20 cellular contexts compared by ENCODE assay signal in the genomic region with DNA sequence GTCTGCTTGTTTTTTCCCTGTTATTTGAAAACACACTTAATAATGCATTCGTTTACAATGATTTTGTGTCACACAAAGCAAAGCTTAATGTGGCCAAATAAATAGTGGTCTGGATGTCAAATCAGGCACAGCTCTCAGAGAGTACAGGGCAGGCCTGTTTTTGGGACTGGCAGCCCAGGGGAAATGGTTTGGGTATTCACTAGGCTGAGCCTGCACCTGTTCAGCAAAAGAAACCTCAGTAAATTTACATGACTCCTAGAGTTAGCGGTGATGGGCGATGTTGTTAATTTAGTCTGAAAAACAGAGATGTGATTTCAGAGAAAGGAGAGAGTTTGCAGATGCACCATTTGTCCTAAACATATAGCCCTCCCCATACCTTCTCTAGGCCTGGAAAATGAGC.
DNase-seq lines count a peak whose midpoint lies in the region; ATAC-seq, FAIRE-seq and TF ChIP-seq lines count a peak whose summit lies in the region.
"Had no signal": no experiment of that assay in that cellular context is flagged by ENCODE, and none has a peak within 500 bp of the region (broad histone marks: within the 10 kb centered on the region; RNA-seq: fewer than 3 reads in every experiment).

No MANE protein-coding gene starts in this region.

- no peak for DNase-seq in GM19239 (ENCODE audit: insufficient read length, low spot score)
- peak; percentile 0 for DNase-seq in WERI-Rb-1
- DNase-seq in osteocyte (ENCODE audit: extremely low spot score, unreplicated experiment) = no peak
- no peak for DNase-seq in RWPE1 (ENCODE audit: low spot score)
- DNase-seq in GM13977 (ENCODE audit: low spot score) = no peak
- no peak for DNase-seq in NCI-H187 (lab: John Stamatoyannopoulos, UW)
- DNase-seq: CD8-positive, alpha-beta T cell; DND-41; GOT3; Karpas-422; MM.1S; NCI-H1092; NCI-H1436 treated with DMSO at 0.1 percent for 48 hours; NCI-H2029 treated with DMSO at 0.1 percent for 48 hours; NCI-H2171; SIG-M5 had no signal

- H3K27ac ChIP-seq in WERI-Rb-1 = no peak overlapping the region
- no peak overlapping the region for H3K27ac ChIP-seq in RWPE1
- H3K27ac ChIP-seq: BLaER1 treated with 17β-estradiol and CSF1 and Interleukin-3, amounts not matched to agents 10 nM and 100 nM had no signal

- H3K9me3 Mint-ChIP-seq in osteocyte (ENCODE audit: unreplicated experiment) = no peaks in the 10 kb centered on the region
- H3K9me3 Mint-ChIP-seq: CD8-positive, alpha-beta T cell; IgD-negative memory B cell had no signal

- H3K4me3 Mint-ChIP-seq in osteocyte (ENCODE audit: unreplicated experiment) = no peak overlapping the region
- H3K4me3 Mint-ChIP-seq: CD8-positive, alpha-beta T cell; IgD-negative memory B cell had no signal

- no peaks in the 10 kb centered on the region for H3K36me3 Mint-ChIP-seq in osteocyte (ENCODE audit: unreplicated experiment)
- H3K36me3 Mint-ChIP-seq: CD8-positive, alpha-beta T cell; IgD-negative memory B cell had no signal

- no peaks in the 10 kb centered on the region for H3K4me1 Mint-ChIP-seq in osteocyte (ENCODE audit: unreplicated experiment)
- H3K4me1 Mint-ChIP-seq: IgD-negative memory B cell had no signal

- H3K9me3 ChIP-seq in WERI-Rb-1 (ENCODE audit: severe bottlenecking) = no peaks in the 10 kb centered on the region
- H3K9me3 ChIP-seq: BLaER1 treated with 17β-estradiol and CSF1 and Interleukin-3, amounts not matched to agents 10 nM and 100 nM had no signal

- in situ Hi-C loops in GM13977 (cut with MboI; ENCODE audit: low pct_unique_long_range_greater_than_20kb, low sequenced_read_pairs, unreplicated experiment) = no loop called here

- peaks cover 5% of the 10 kb centered on the region for H3K27me3 Mint-ChIP-seq in osteocyte (ENCODE audit: unreplicated experiment)

- TF ChIP-seq CTCF in WERI-Rb-1 (IDR thresholded peaks at IDR 0.05; ENCODE audit: low read depth, low read length) (no peak), osteocyte (IDR thresholded peaks at IDR 0.05) (no peak), RWPE1 (conservative IDR thresholded peaks at IDR 0.05; ENCODE audit: low read depth) (no peak), GM13977 (IDR thresholded peaks at IDR 0.05; ENCODE audit: extremely low read depth, insufficient read depth, missing control alignments) (no peak)

- H3K36me3 ChIP-seq in WERI-Rb-1 = no peaks in the 10 kb centered on the region
- H3K36me3 ChIP-seq: BLaER1 treated with 17β-estradiol and CSF1 and Interleukin-3, amounts not matched to agents 10 nM and 100 nM had no signal

- H3K27me3 ChIP-seq in WERI-Rb-1 (ENCODE audit: insufficient read depth, low read depth, severe bottlenecking) = no peaks in the 10 kb centered on the region
- H3K27me3 ChIP-seq: BLaER1 treated with 17β-estradiol and CSF1 and Interleukin-3, amounts not matched to agents 10 nM and 100 nM had no signal

- peak; percentile 49 for FAIRE-seq in GM19239 (lab: Jason Lieb, UNC)

- CTCF ChIA-PET in RWPE1 (lab: Yijun Ruan, JAX) = no interaction called here

- H3K27ac Mint-ChIP-seq in osteocyte (ENCODE audit: unreplicated experiment) = no peak overlapping the region
- H3K27ac Mint-ChIP-seq: CD8-positive, alpha-beta T cell; IgD-negative memory B cell had no signal

- H3K4me3 ChIP-seq in WERI-Rb-1 (ENCODE audit: low read depth, low read length) = no peak overlapping the region
- H3K4me3 ChIP-seq: BLaER1 treated with 17β-estradiol and CSF1 and Interleukin-3, amounts not matched to agents 10 nM and 100 nM had no signal

- peak; percentile 34 for ATAC-seq in GM18517 (IDR thresholded peaks at IDR 0.05; ENCODE audit: unreplicated experiment)
- ATAC-seq in HG02798 (IDR thresholded peaks at IDR 0.05; ENCODE audit: poor library complexity, unreplicated experiment) = peak; percentile 49
- ATAC-seq: CD8-positive, alpha-beta T cell had no signal

- POLR2A ChIA-PET in RWPE1 (lab: Yijun Ruan, JAX; ENCODE audit: low non-redundant PET) = no interaction called here
